ENCODE assay signal across 12 cellular contexts in the genomic region with DNA sequence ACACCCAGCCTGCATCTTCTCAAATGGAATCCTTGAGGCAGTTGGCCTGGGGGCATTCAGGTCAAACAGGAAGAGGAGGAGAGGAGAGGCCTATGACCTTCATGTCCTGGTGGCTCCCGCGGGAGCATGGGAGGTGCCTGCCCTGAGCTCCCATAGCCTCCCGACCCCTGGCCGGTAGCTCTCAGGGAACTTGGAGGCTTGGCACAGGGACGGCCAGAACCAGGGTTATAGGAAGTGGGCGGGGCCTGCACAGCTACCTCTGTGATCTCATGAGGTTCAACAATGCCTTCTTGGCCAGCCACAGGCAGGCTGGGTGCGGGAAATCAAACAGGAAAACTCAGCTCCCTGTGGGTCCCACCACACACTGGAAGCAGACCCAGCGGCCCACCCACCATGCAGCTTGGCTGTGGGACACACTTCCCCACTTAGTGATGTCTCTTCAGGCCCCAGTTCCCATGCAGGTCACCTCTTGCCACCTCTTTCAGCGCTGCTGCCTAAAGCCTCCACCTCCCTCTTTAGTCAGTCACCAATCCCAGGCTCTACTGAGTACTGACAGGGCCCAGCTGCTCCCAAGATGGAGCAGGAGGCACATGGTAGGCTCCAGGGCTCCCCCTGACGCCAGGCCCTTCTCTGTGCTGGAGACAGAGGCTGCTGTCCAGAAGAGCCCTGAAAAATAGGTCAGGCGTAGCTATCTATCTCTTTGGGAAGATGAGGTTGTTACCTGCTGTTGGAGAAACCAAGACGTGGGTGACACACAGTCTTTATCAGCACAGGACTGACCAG. TPM values are rescaled to one million over a fixed set of nuclear protein-coding genes. Genes with fewer than 3 reads are reported as not detected.
DNase-seq lines count a peak whose midpoint lies in the region; ATAC-seq and TF ChIP-seq lines count a peak whose summit lies in the region.
"Had no signal": no experiment of that assay in that cellular context is flagged by ENCODE, and none has a peak within 500 bp of the region (broad histone marks: within the 10 kb centered on the region; RNA-seq: fewer than 3 reads in every experiment).

A gene (minus strand): TSS at position 200 of the 783 bp plus-strand sequence. CDS start 1,065 bp downstream, outside the sequence.

- H3K9me3 Mint-ChIP-seq in natural killer cell treated with Interleukin-12 subunit alpha and Interleukin-12 subunit beta and Interleukin-15 and Interleukin-18, amount 100 ng/mL, for 72 hours: no peaks in the 10 kb centered on the region

- peak; percentile 41 for ATAC-seq in sciatic nerve
- no peak for ATAC-seq in natural killer cell treated with Interleukin-12 subunit alpha and Interleukin-12 subunit beta and Interleukin-15 and Interleukin-18, amount 100 ng/mL, for 72 hours
- ATAC-seq: body of pancreas had no signal

- H3K4me3 ChIP-seq in NT2/D1 (ENCODE audit: insufficient read length, low read depth): no peak within 1 kb of the TSS
- no peak within 1 kb of the TSS for H3K4me3 ChIP-seq in fibroblast of mammary gland (ENCODE audit: control insufficient read depth, low read depth, low read length)
- H3K4me3 ChIP-seq: body of pancreas had no signal

- H3K4me1 Mint-ChIP-seq in natural killer cell treated with Interleukin-12 subunit alpha and Interleukin-12 subunit beta and Interleukin-15 and Interleukin-18, amount 100 ng/mL, for 72 hours (ENCODE audit: low read depth in 2 of 2): peaks cover 5 to 7% of the 10 kb centered on the region in 2 donors

- no peak within 1 kb of the TSS for H3K9ac ChIP-seq in NT2/D1 (ENCODE audit: insufficient read length, low read depth)

- H3K4me1 ChIP-seq in NT2/D1 (ENCODE audit: insufficient read depth, insufficient read length): peaks cover 23% of the 10 kb centered on the region
- H3K4me1 ChIP-seq: body of pancreas had no signal

- peak; percentile 72 for DNase-seq in NCI-H82 (lab: John Stamatoyannopoulos, UW)
- no peak for DNase-seq in NCI-H82 treated with DMSO at 0.1 percent for 48 hours (lab: John Stamatoyannopoulos, UW; ENCODE audit: unreplicated experiment)
- DNase-seq in NT2/D1 (ENCODE audit: low read depth, low spot score): peak; percentile 51
- DNase-seq in fibroblast of mammary gland (ENCODE audit: low read depth): no peak
- no peak for DNase-seq in sciatic nerve (ENCODE audit: low spot score)
- DNase-seq in epidermal melanocyte (ENCODE audit: insufficient read length, low spot score): no peak
- DNase-seq in natural killer cell treated with Interleukin-12 subunit alpha and Interleukin-12 subunit beta and Interleukin-15 and Interleukin-18, amount 100 ng/mL, for 72 hours (ENCODE audit: low spot score): no peak
- DNase-seq in activated effector memory CD4-positive, alpha-beta T cell treated with anti-CD3 and anti-CD28 coated beads, Interleukin-2, amount 50 U/mL, for 16 hours: no peak
- DNase-seq: activated CD4-positive, CD25-positive, alpha-beta regulatory T cell; AML-193; body of pancreas; NCI-H2171 treated with DMSO at 0.1 percent for 48 hours had no signal

- no peak within 1 kb of the TSS for H3K4me3 Mint-ChIP-seq in natural killer cell treated with Interleukin-12 subunit alpha and Interleukin-12 subunit beta and Interleukin-15 and Interleukin-18, amount 100 ng/mL, for 72 hours

- peak; percentile 4 for TF ChIP-seq CTCF in fibroblast of mammary gland (conservative IDR thresholded peaks at IDR 0.05; ENCODE audit: control insufficient read depth, insufficient read depth, low read depth, low read length)

- H3K27me3 ChIP-seq in NT2/D1 (ENCODE audit: insufficient read depth, insufficient read length): no peaks in the 10 kb centered on the region
- H3K27me3 ChIP-seq: body of pancreas had no signal

- peaks cover 57% of the 10 kb centered on the region for H3K36me3 ChIP-seq in NT2/D1 (ENCODE audit: insufficient read depth, insufficient read length, low read length)

- H3K9me3 ChIP-seq in NT2/D1 (ENCODE audit: insufficient read depth, low read length): no peaks in the 10 kb centered on the region
- H3K9me3 ChIP-seq: body of pancreas had no signal

- H3K27ac Mint-ChIP-seq in natural killer cell treated with Interleukin-12 subunit alpha and Interleukin-12 subunit beta and Interleukin-15 and Interleukin-18, amount 100 ng/mL, for 72 hours: no peak within 1 kb of the TSS

- intact Hi-C loops in sciatic nerve (cut with DNase I): no loop called here

- H3K27me3 Mint-ChIP-seq in natural killer cell treated with Interleukin-12 subunit alpha and Interleukin-12 subunit beta and Interleukin-15 and Interleukin-18, amount 100 ng/mL, for 72 hours: no peaks in the 10 kb centered on the region

- no peaks in the 10 kb centered on the region for H3K36me3 Mint-ChIP-seq in natural killer cell treated with Interleukin-12 subunit alpha and Interleukin-12 subunit beta and Interleukin-15 and Interleukin-18, amount 100 ng/mL, for 72 hours

RNA-seq across cellular contexts. Expression of the gene that starts here (rescaled TPM):
- total RNA-seq in sciatic nerve: 0.62 TPM
- total RNA-seq in natural killer cell treated with Interleukin-12 subunit alpha and Interleukin-12 subunit beta and Interleukin-15 and Interleukin-18, amount 100 ng/mL, for 72 hours: under 1 TPM; 0.14 to 0.33 TPM

Comparison
In these comparisons a context has a peak if more than half of its experiments do, and no peak if none do; other contexts are left out.
1. DNase-seq: peak in NCI-H82 (single experiment) and NT2/D1 (single experiment); none in NCI-H82 treated with DMSO at 0.1 percent for 48 hours (single experiment), fibroblast of mammary gland (single experiment), sciatic nerve (single experiment), epidermal melanocyte (single experiment), natural killer cell treated with Interleukin-12 subunit alpha and Interleukin-12 subunit beta and Interleukin-15 and Interleukin-18, amount 100 ng/mL, for 72 hours (single experiment) and activated effector memory CD4-positive, alpha-beta T cell treated with anti-CD3 and anti-CD28 coated beads, Interleukin-2, amount 50 U/mL, for 16 hours (single experiment).
2. Peak in ATAC-seq in sciatic nerve; RNA of the gene not detected or under 1 TPM.